ENCODE assay signal across 25 cellular contexts in genomic region chr4:78940752-78941151, GRCh38.
"Had no signal": no experiment of that assay in that cellular context is flagged by ENCODE, and none has a peak within 500 bp of the region (broad histone marks: within the 10 kb centered on the region; RNA-seq: fewer than 3 reads in every experiment).

No MANE protein-coding gene starts in this region.

- FAIRE-seq: endometrium, islet of Langerhans, pancreas, urothelium cell line had no signal

- DNase-seq: activated CD4-positive, alpha-beta T cell treated with anti-CD3 and anti-CD28 coated beads for 4 hours; activated CD8-positive, alpha-beta memory T cell treated with anti-CD3 and anti-CD28 coated beads for 24 hours; activated CD8-positive, alpha-beta memory T cell treated with anti-CD3 and anti-CD28 coated beads, Interleukin-2, amount 50 U/mL, for 48 hours; activated naive CD4-positive, alpha-beta T cell treated with anti-CD3 and anti-CD28 coated beads, Interleukin-2, amount 50 U/mL, for 16 hours; erythroblast; foreskin melanocyte; glutamatergic neuron; hippocampal formation; left cardiac atrium; mesenchymal stem cell; naive thymus-derived CD4-positive, alpha-beta T cell; pancreas; right lobe of liver; stimulated activated CD4-positive, alpha-beta T cell treated with anti-CD3 and anti-CD28 coated beads, Interleukin-1b, Interleukin-23, amount 100 ng/mL, for 48 hours; stimulated activated CD8-positive, alpha-beta memory T cell treated with anti-CD3 and anti-CD28 coated beads, Interleukin-4, amount 100 ng/mL, for 48 hours; stimulated activated naive CD4-positive, alpha-beta T cell treated with Interleukin-2 at 50 U/mL for 16 hours had no signal

- H3K9me3 Mint-ChIP-seq: activated T-helper 2 cell treated with anti-CD3 and anti-CD28 coated beads, Interferon-gamma antibody, Interleukin-2, Interleukin-4, amounts not matched to agents 10 μg/mL and 5 μg/mL and 100 μg/mL, durations not matched to agents 14 hours and 24 hours and 36 hours; central memory CD8-positive, alpha-beta T cell; WTC11 had no signal

- H3K36me3 ChIP-seq: ascending aorta, pancreas, right lobe of liver, tibial nerve had no signal

- H3K27ac Mint-ChIP-seq: activated T-helper 2 cell treated with anti-CD3 and anti-CD28 coated beads, Interferon-gamma antibody, Interleukin-2, Interleukin-4, amounts not matched to agents 10 μg/mL and 5 μg/mL and 100 μg/mL, durations not matched to agents 14 hours and 24 hours and 36 hours; WTC11 had no signal

- H3K27me3 ChIP-seq: ascending aorta, pancreas, right lobe of liver, tibial nerve had no signal

- H3K4me3 Mint-ChIP-seq: central memory CD8-positive, alpha-beta T cell had no signal

- H3K4me3 ChIP-seq: coronary artery, right lobe of liver had no signal

- H3K9me3 ChIP-seq: ascending aorta, pancreas, right lobe of liver, tibial nerve had no signal

- ATAC-seq: left cardiac atrium; naive thymus-derived CD4-positive, alpha-beta T cell; pancreas; right lobe of liver; WTC11 had no signal

- H3K27ac ChIP-seq: ascending aorta, coronary artery, pancreas, right lobe of liver, tibial nerve had no signal

- H3K36me3 Mint-ChIP-seq: WTC11 had no signal
